In the genomic region with DNA sequence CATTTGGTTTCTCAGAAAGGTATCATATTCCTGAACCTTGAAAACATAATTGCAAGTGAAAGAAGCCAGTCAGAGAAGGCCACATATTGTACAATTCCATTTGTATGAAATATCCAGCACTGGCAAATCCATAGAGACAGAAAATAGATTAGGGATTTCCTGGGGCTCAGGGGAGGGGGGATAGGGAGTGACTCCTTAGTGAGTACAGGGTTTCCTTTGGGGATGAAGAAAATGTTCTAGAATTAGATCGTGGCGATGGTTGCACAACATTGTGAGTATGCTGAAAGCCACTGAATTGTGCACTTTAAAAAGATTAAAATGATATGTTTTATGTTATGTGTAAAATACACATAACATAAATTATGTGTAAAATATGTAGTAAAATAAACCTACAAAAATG, we compare ENCODE assay signal across 18 cellular contexts. TPM values are rescaled to one million over a fixed set of nuclear protein-coding genes. Genes with fewer than 3 reads are reported as not detected.
"Had no signal": no experiment of that assay in that cellular context is flagged by ENCODE, and none has a peak within 500 bp of the region (broad histone marks: within the 10 kb centered on the region; RNA-seq: fewer than 3 reads in every experiment).

No MANE protein-coding gene starts in this region.

- H3K27ac ChIP-seq: ascending aorta, colonic mucosa, right lobe of liver, testis had no signal

- H3K27ac Mint-ChIP-seq: activated CD4-positive, alpha-beta memory T cell treated with anti-CD3 and anti-CD28 coated beads for 36 hours; activated naive CD8-positive, alpha-beta T cell treated with anti-CD3 and anti-CD28 coated beads for 36 hours; activated T-cell treated with anti-CD3 and anti-CD28 coated beads, Interleukin-2, amount 50 U/mL, for 72 hours; progenitor cell of endocrine pancreas had no signal

- H3K4me3 Mint-ChIP-seq: activated CD4-positive, alpha-beta memory T cell treated with anti-CD3 and anti-CD28 coated beads for 36 hours; activated naive CD8-positive, alpha-beta T cell treated with anti-CD3 and anti-CD28 coated beads for 36 hours; activated T-cell treated with anti-CD3 and anti-CD28 coated beads, Interleukin-2, amount 50 U/mL, for 72 hours; naive thymus-derived CD4-positive, alpha-beta T cell had no signal

- H3K36me3 ChIP-seq: ascending aorta, colonic mucosa, right lobe of liver had no signal

- H3K4me3 ChIP-seq: ascending aorta, colonic mucosa, lung, right lobe of liver, testis had no signal

- H3K9me3 ChIP-seq: ascending aorta, colonic mucosa, right lobe of liver, testis had no signal

- H3K27me3 Mint-ChIP-seq: activated CD4-positive, alpha-beta memory T cell treated with anti-CD3 and anti-CD28 coated beads for 36 hours; activated naive CD8-positive, alpha-beta T cell treated with anti-CD3 and anti-CD28 coated beads for 36 hours; naive thymus-derived CD4-positive, alpha-beta T cell had no signal

- H3K9me3 Mint-ChIP-seq: activated CD4-positive, alpha-beta memory T cell treated with anti-CD3 and anti-CD28 coated beads for 36 hours; activated naive CD8-positive, alpha-beta T cell treated with anti-CD3 and anti-CD28 coated beads for 36 hours; activated T-cell treated with anti-CD3 and anti-CD28 coated beads, Interleukin-2, amount 50 U/mL, for 72 hours; naive thymus-derived CD4-positive, alpha-beta T cell had no signal

- H3K4me1 ChIP-seq: ascending aorta, colonic mucosa, right lobe of liver, testis had no signal

- H3K27me3 ChIP-seq: ascending aorta, colonic mucosa, right lobe of liver, testis had no signal

- H3K36me3 Mint-ChIP-seq: activated CD4-positive, alpha-beta memory T cell treated with anti-CD3 and anti-CD28 coated beads for 36 hours; activated naive CD8-positive, alpha-beta T cell treated with anti-CD3 and anti-CD28 coated beads for 36 hours; naive thymus-derived CD4-positive, alpha-beta T cell had no signal

- ATAC-seq: activated T-cell treated with anti-CD3 and anti-CD28 coated beads, Interleukin-2, amount 50 U/mL, for 72 hours; naive thymus-derived CD4-positive, alpha-beta T cell; stimulated activated naive CD8-positive, alpha-beta T cell treated with anti-CD3 and anti-CD28 coated beads, Interleukin-15, Interleukin-2, amounts not matched to agents 100 U/mL and 50 U/mL, for 24 hours had no signal

- DNase-seq: activated CD4-positive, alpha-beta memory T cell treated with anti-CD3 and anti-CD28 coated beads for 36 hours; activated CD4-positive, alpha-beta T cell treated with anti-CD3 and anti-CD28 coated beads for 1 hour; activated gamma-delta T cell treated with Interleukin-2 at 50 U/mL for 16 hours; activated naive CD8-positive, alpha-beta T cell treated with anti-CD3 and anti-CD28 coated beads for 36 hours; activated T-cell treated with anti-CD3 and anti-CD28 coated beads, Interleukin-2, amount 50 U/mL, for 72 hours; caudate nucleus; colonic mucosa; effector CD8-positive, alpha-beta T cell; hypothalamus; naive thymus-derived CD4-positive, alpha-beta T cell; nucleus accumbens; right lobe of liver; stimulated activated CD4-positive, alpha-beta T cell treated with anti-CD3 and anti-CD28 coated beads, Interleukin-2, amount 100 ng/mL, for 48 hours; stimulated activated naive CD8-positive, alpha-beta T cell treated with anti-CD3 and anti-CD28 coated beads, Interleukin-15, Interleukin-2, amounts not matched to agents 100 U/mL and 50 U/mL, for 24 hours; testis had no signal

RNA-seq across cellular contexts. Expression of gene XPNPEP2, which starts 10.3 kb away (rescaled TPM):
- total RNA-seq: progenitor cell of endocrine pancreas had no signal
- polyA plus RNA-seq: naive thymus-derived CD4-positive, alpha-beta T cell had no signal

RNA-seq across cellular contexts. Expression of gene SASH3, which starts 30.7 kb away (rescaled TPM):
- total RNA-seq: progenitor cell of endocrine pancreas had no signal
